ENCODE assay signal across 9 cellular contexts in genomic region chr21:42097860-42098259, GRCh38.
DNase-seq lines count a peak whose midpoint lies in the region; ATAC-seq lines count a peak whose summit lies in the region.
"Had no signal": no experiment of that assay in that cellular context is flagged by ENCODE, and none has a peak within 500 bp of the region (broad histone marks: within the 10 kb centered on the region; RNA-seq: fewer than 3 reads in every experiment).

No MANE protein-coding gene starts in this region.

- ATAC-seq in GM21367 (IDR thresholded peaks at IDR 0.05; ENCODE audit: unreplicated experiment) = no peak

- H3K4me1 Mint-ChIP-seq in dendritic cell treated with granulocyte-macrophage colony-stimulating factor and Interleukin-4, amounts not matched to agents 40 ng/mL and 50 ng/mL, for 4 days (ENCODE audit: low read depth) = peaks cover 33% of the 10 kb centered on the region

- H3K27ac Mint-ChIP-seq in dendritic cell treated with granulocyte-macrophage colony-stimulating factor and Interleukin-4, amounts not matched to agents 40 ng/mL and 50 ng/mL, for 4 days = peak overlapping the region; percentile 75

- H3K9me3 ChIP-seq in mucosa of rectum (ENCODE audit: control insufficient read depth in 2 of 2, low read length in 2 of 2) = peaks cover 0 to 7% of the 10 kb centered on the region in 2 donors

- no peak overlapping the region for H3K4me3 Mint-ChIP-seq in dendritic cell treated with granulocyte-macrophage colony-stimulating factor and Interleukin-4, amounts not matched to agents 40 ng/mL and 50 ng/mL, for 4 days

- no peaks in the 10 kb centered on the region for H3K36me3 ChIP-seq in mucosa of rectum (ENCODE audit: control insufficient read depth in 2 of 2, insufficient read depth in 2 of 2, low read length in 2 of 2)

- H3K27me3 Mint-ChIP-seq in dendritic cell treated with granulocyte-macrophage colony-stimulating factor and Interleukin-4, amounts not matched to agents 40 ng/mL and 50 ng/mL, for 4 days = peaks cover 9% of the 10 kb centered on the region

- H3K4me1 ChIP-seq in mucosa of rectum (ENCODE audit: control insufficient read depth in 2 of 2, insufficient read depth in 2 of 2, low read length in 2 of 2) = peaks cover 26 to 36% of the 10 kb centered on the region in 2 donors

- peaks cover 8% of the 10 kb centered on the region for H3K36me3 Mint-ChIP-seq in dendritic cell treated with granulocyte-macrophage colony-stimulating factor and Interleukin-4, amounts not matched to agents 40 ng/mL and 50 ng/mL, for 4 days (ENCODE audit: low read depth)

- H3K4me3 ChIP-seq in mucosa of rectum (ENCODE audit: low read length in 2 of 2) = peak overlapping the region in 1 of 2 donors; percentile 20

- intact Hi-C loops in dendritic cell treated with granulocyte-macrophage colony-stimulating factor and Interleukin-4, amounts not matched to agents 40 ng/mL and 50 ng/mL, for 4 days (cut with micrococcal nuclease) = loop anchor here (5.0 kb wide), 1 partner anchor 36 kb away; no protein-coding TSS in a partner anchor

- DNase-seq in NCI-H146 (lab: John Stamatoyannopoulos, UW) (peak; percentile 29), NCI-H146 treated with DMSO at 0.1 percent for 48 hours (lab: John Stamatoyannopoulos, UW; ENCODE audit: unreplicated experiment) (no peak), NCI-H510A treated with DMSO at 0.1 percent for 48 hours (lab: John Stamatoyannopoulos, UW) (peak; percentile 82)
- DNase-seq in activated CD4-positive, CD25-positive, alpha-beta regulatory T cell (lab: John Stamatoyannopoulos, UW) = no peak
- no peak for DNase-seq in central memory CD4-positive, alpha-beta T cell

- no peaks in the 10 kb centered on the region for H3K27me3 ChIP-seq in mucosa of rectum (ENCODE audit: control insufficient read depth in 2 of 2, insufficient read depth in 2 of 2, low read length in 2 of 2)

- peak overlapping the region; percentile 78 to 86 for H3K27ac ChIP-seq in mucosa of rectum (ENCODE audit: low read depth in 2 of 2, low read length in 2 of 2)
- H3K27ac ChIP-seq: C4-2B had no signal

- H3K9me3 Mint-ChIP-seq in dendritic cell treated with granulocyte-macrophage colony-stimulating factor and Interleukin-4, amounts not matched to agents 40 ng/mL and 50 ng/mL, for 4 days = peaks cover 10% of the 10 kb centered on the region

- peak overlapping the region in 1 of 2 donors; percentile 69 for H3K9ac ChIP-seq in mucosa of rectum (ENCODE audit: low read depth in 1 of 2, low read length in 2 of 2)

Comparison
In these comparisons a context has a peak if more than half of its experiments do, and no peak if none do; other contexts are left out.
1. DNase-seq: peak in NCI-H146 (single experiment) and NCI-H510A treated with DMSO at 0.1 percent for 48 hours (single experiment); none in NCI-H146 treated with DMSO at 0.1 percent for 48 hours (single experiment), activated CD4-positive, CD25-positive, alpha-beta regulatory T cell (0 of 4) and central memory CD4-positive, alpha-beta T cell (single experiment).